11 cellular contexts compared by ENCODE assay signal in genomic region chr4:76210502-76210901, GRCh38. TPM values are rescaled to one million over a fixed set of nuclear protein-coding genes. Genes with fewer than 3 reads are reported as not detected.
DNase-seq lines count a peak whose midpoint lies in the region; ATAC-seq and TF ChIP-seq lines count a peak whose summit lies in the region.
"Had no signal": no experiment of that assay in that cellular context is flagged by ENCODE, and none has a peak within 500 bp of the region (broad histone marks: within the 10 kb centered on the region; RNA-seq: fewer than 3 reads in every experiment).

No MANE protein-coding gene starts in this region.

- H3K4me2 ChIP-seq in skeletal muscle satellite cell (ENCODE audit: low read length) = peak overlapping the region; percentile 90

- H3K4me1 ChIP-seq in gastroesophageal sphincter (peaks cover 34 to 86% (median 53%) of the 10 kb centered on the region in 3 donors), skeletal muscle satellite cell (ENCODE audit: control insufficient read depth, insufficient read depth, low read length) (peaks cover 72% of the 10 kb centered on the region), endodermal cell (ENCODE audit: control insufficient read depth, insufficient read depth, low read length) (peaks cover 9% of the 10 kb centered on the region)

- H3K27me3 ChIP-seq in gastroesophageal sphincter = no peaks in the 10 kb centered on the region
- no peaks in the 10 kb centered on the region for H3K27me3 ChIP-seq in skeletal muscle satellite cell (ENCODE audit: control insufficient read depth, insufficient read depth, low read length)
- no peaks in the 10 kb centered on the region for H3K27me3 ChIP-seq in endodermal cell (ENCODE audit: control insufficient read depth, insufficient read depth, low read length, poor library complexity, severe bottlenecking)
- H3K27me3 ChIP-seq in brain microvascular endothelial cell (replicated peaks) = no peaks in the 10 kb centered on the region
- H3K27me3 ChIP-seq: SJCRH30 had no signal

- TF ChIP-seq POLR2A in gastroesophageal sphincter (IDR thresholded peaks at IDR 0.05) = no peak

- H3K9me3 ChIP-seq in gastroesophageal sphincter = no peaks in the 10 kb centered on the region
- H3K9me3 ChIP-seq in skeletal muscle satellite cell (replicated peaks; ENCODE audit: low read length) = no peaks in the 10 kb centered on the region
- no peaks in the 10 kb centered on the region for H3K9me3 ChIP-seq in endodermal cell (ENCODE audit: control insufficient read depth, low read length)
- H3K9me3 ChIP-seq: SJCRH30 had no signal

- H3K4me1 Mint-ChIP-seq in endodermal cell = peaks cover 41% of the 10 kb centered on the region

- H3K27me3 Mint-ChIP-seq in endodermal cell (ENCODE audit: insufficient read depth) = no peaks in the 10 kb centered on the region

- peak overlapping the region; percentile 96 for H3K9ac ChIP-seq in skeletal muscle satellite cell (ENCODE audit: low read depth, low read length)
- H3K9ac ChIP-seq in endodermal cell (ENCODE audit: extremely low read depth, low read length, poor library complexity, severe bottlenecking) = no peak overlapping the region

- DNase-seq in CD1c-positive myeloid dendritic cell (ENCODE audit: extremely low spot score) (peak; percentile 59), SKM-1 treated with dmso at 0.1 percent for 144 hours (lab: John Stamatoyannopoulos, UW; ENCODE audit: unreplicated experiment) (peak; percentile 35), glomerular visceral epithelial cell (ENCODE audit: extremely low spot score) (no peak), endodermal cell (no peak), brain microvascular endothelial cell (no peak)
- DNase-seq in activated naive CD4-positive, alpha-beta T cell treated with anti-CD3 and anti-CD28 coated beads, Interleukin-2, amount 50 U/mL, for 72 hours (ENCODE audit: low spot score in 2 of 2) = no peak
- DNase-seq: HCEC 1CT, SJCRH30 had no signal

- TF ChIP-seq EP300 in gastroesophageal sphincter (IDR thresholded peaks at IDR 0.05) = no peak

- in situ Hi-C loops in brain microvascular endothelial cell (cut with HindIII; ENCODE audit: low pct_ligation_motif_present, low sequenced_read_pairs) = no loop called here

- no peaks in the 10 kb centered on the region for H3K9me3 Mint-ChIP-seq in activated naive CD4-positive, alpha-beta T cell treated with anti-CD3 and anti-CD28 coated beads, Interleukin-2, amount 50 U/mL, for 72 hours
- no peaks in the 10 kb centered on the region for H3K9me3 Mint-ChIP-seq in endodermal cell

- H3K27ac ChIP-seq in gastroesophageal sphincter = peak overlapping the region; percentile 21 to 99 (median 98)
- no peak overlapping the region for H3K27ac ChIP-seq in endodermal cell (ENCODE audit: low read depth, low read length)
- H3K27ac ChIP-seq in brain microvascular endothelial cell = no peak overlapping the region
- H3K27ac ChIP-seq: HL-60, SJCRH30 had no signal

- H3K4me3 Mint-ChIP-seq in endodermal cell = no peak overlapping the region

- 0 to 7% methylated on average over 1 to 2 of the region's 3 CpGs for WGBS in gastroesophageal sphincter (ENCODE audit: low coverage in 1 of 2), 2 donors
- WGBS in endodermal cell (ENCODE audit: insufficient coverage in 1 of 2, insufficient read length in 1 of 2), 2 experiments = 91 to 96% methylated on average over 2 of the region's 3 CpGs

- peaks cover 0 to 4% of the 10 kb centered on the region in 2 donors for H3K36me3 Mint-ChIP-seq in activated naive CD4-positive, alpha-beta T cell treated with anti-CD3 and anti-CD28 coated beads, Interleukin-2, amount 50 U/mL, for 72 hours
- no peaks in the 10 kb centered on the region for H3K36me3 Mint-ChIP-seq in endodermal cell (ENCODE audit: low read depth)

- H3K4me3 ChIP-seq in gastroesophageal sphincter = peak overlapping the region in 1 of 2 donors; percentile 85
- peak overlapping the region; percentile 97 for H3K4me3 ChIP-seq in skeletal muscle satellite cell (ENCODE audit: low read length)
- H3K4me3 ChIP-seq in endodermal cell (ENCODE audit: low read length) = no peak overlapping the region
- no peak overlapping the region for H3K4me3 ChIP-seq in brain microvascular endothelial cell (ENCODE audit: low read depth, low read length)
- H3K4me3 ChIP-seq: SJCRH30 had no signal

- no peak for TF ChIP-seq CTCF in gastroesophageal sphincter (IDR thresholded peaks at IDR 0.05)
- no peak for TF ChIP-seq CTCF in endodermal cell (conservative IDR thresholded peaks at IDR 0.05)
- no peak for TF ChIP-seq CTCF in brain microvascular endothelial cell (IDR thresholded peaks at IDR 0.05; ENCODE audit: low read depth, low read length, missing control alignments)

- no peaks in the 10 kb centered on the region for H3K36me3 ChIP-seq in gastroesophageal sphincter
- peaks cover 8% of the 10 kb centered on the region for H3K36me3 ChIP-seq in skeletal muscle satellite cell (ENCODE audit: insufficient read depth, low read length)
- no peaks in the 10 kb centered on the region for H3K36me3 ChIP-seq in endodermal cell (ENCODE audit: control insufficient read depth, insufficient read depth, low read length)
- H3K36me3 ChIP-seq in brain microvascular endothelial cell (replicated peaks) = no peaks in the 10 kb centered on the region
- H3K36me3 ChIP-seq: SJCRH30 had no signal

- no peak for ATAC-seq in gastroesophageal sphincter
- ATAC-seq in activated naive CD4-positive, alpha-beta T cell treated with anti-CD3 and anti-CD28 coated beads, Interleukin-2, amount 50 U/mL, for 72 hours = no peak

- H3K27ac Mint-ChIP-seq in activated naive CD4-positive, alpha-beta T cell treated with anti-CD3 and anti-CD28 coated beads, Interleukin-2, amount 50 U/mL, for 72 hours = no peak overlapping the region
- no peak overlapping the region for H3K27ac Mint-ChIP-seq in endodermal cell

RNA-seq across cellular contexts. Expression of gene SCARB2, which starts 3.1 kb away (rescaled TPM):
- 100 to 1,000 TPM; 121 to 169 (median 130) TPM for total RNA-seq in gastroesophageal sphincter
- 112 and 123 TPM in 2 replicates for total RNA-seq in skeletal muscle satellite cell (2012; rRNA removed)
- total RNA-seq in activated naive CD4-positive, alpha-beta T cell treated with anti-CD3 and anti-CD28 coated beads, Interleukin-2, amount 50 U/mL, for 72 hours = 1 to 10 TPM; 2.3 to 6.5 TPM
- 10 to 100 TPM; 45.8 to 78.5 TPM for total RNA-seq in endodermal cell
- polyA plus RNA-seq in endodermal cell (2013, experiment 1 of 2) = 76.5 TPM
- 71.8 TPM for polyA plus RNA-seq in endodermal cell (2013, experiment 2 of 2)

RNA-seq across cellular contexts. Expression of gene FAM47E, which starts 41.0 kb away (rescaled TPM):
- 1 to 10 TPM; 1.1 to 6.2 (median 4.0) TPM for total RNA-seq in gastroesophageal sphincter
- under 0.01 TPM in 1 of 2 replicates, not detected in the other for total RNA-seq in skeletal muscle satellite cell (2012; rRNA removed)
- total RNA-seq in activated naive CD4-positive, alpha-beta T cell treated with anti-CD3 and anti-CD28 coated beads, Interleukin-2, amount 50 U/mL, for 72 hours = not detected
- total RNA-seq in endodermal cell = 1 to 10 TPM in 1 of 2 donors, under 1 TPM in 1; 0.84 to 2.5 TPM
- polyA plus RNA-seq in endodermal cell (2013, experiment 1 of 2) = 5.7 TPM
- 3.5 TPM for polyA plus RNA-seq in endodermal cell (2013, experiment 2 of 2)

Comparison
In these comparisons a context has a peak if more than half of its experiments do, and no peak if none do; other contexts are left out.
1. DNase-seq: peak in CD1c-positive myeloid dendritic cell (single experiment) and SKM-1 treated with dmso at 0.1 percent for 144 hours (single experiment); none in glomerular visceral epithelial cell (single experiment), activated naive CD4-positive, alpha-beta T cell treated with anti-CD3 and anti-CD28 coated beads, Interleukin-2, amount 50 U/mL, for 72 hours (0 of 2), endodermal cell (single experiment) and brain microvascular endothelial cell (single experiment).
2. H3K27ac ChIP-seq: peak in gastroesophageal sphincter (4 of 4); none in endodermal cell (single experiment) and brain microvascular endothelial cell (single experiment).
3. RNA of gene SCARB2, which starts 3.1 kb away (total RNA-seq): 121 to 169 TPM in gastroesophageal sphincter and 45.8 to 78.5 TPM in endodermal cell; 2.3 to 6.5 TPM in activated naive CD4-positive, alpha-beta T cell treated with anti-CD3 and anti-CD28 coated beads, Interleukin-2, amount 50 U/mL, for 72 hours; every median in the first group is over 4 times any median in the second.